18 cellular contexts compared by ENCODE assay signal in the genomic region with DNA sequence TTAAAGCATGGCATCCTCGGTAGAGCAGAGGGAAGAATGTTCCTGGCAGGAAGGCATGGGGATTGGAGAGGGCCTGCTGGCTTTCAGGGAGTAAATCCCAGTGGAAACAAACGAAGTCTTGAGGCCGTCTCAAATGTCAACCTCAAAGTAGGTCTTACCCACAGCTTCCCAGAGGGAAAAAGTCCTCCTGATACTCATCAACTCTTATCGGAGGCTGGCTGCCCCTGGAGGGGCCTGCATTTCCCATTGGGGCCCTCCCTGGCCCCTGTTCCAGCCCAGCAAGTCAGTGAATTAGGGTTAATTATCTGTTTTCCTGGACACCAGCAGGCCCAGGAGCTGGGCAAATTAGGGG. TPM values are rescaled to one million over a fixed set of nuclear protein-coding genes. Genes with fewer than 3 reads are reported as not detected.
DNase-seq lines count a peak whose midpoint lies in the region; ATAC-seq, FAIRE-seq and TF ChIP-seq lines count a peak whose summit lies in the region.
"Had no signal": no experiment of that assay in that cellular context is flagged by ENCODE, and none has a peak within 500 bp of the region (broad histone marks: within the 10 kb centered on the region; RNA-seq: fewer than 3 reads in every experiment).

No MANE protein-coding gene starts in this region.

- H2AFZ ChIP-seq in IMR-90 (replicated peaks; ENCODE audit: low read length, poor library complexity) (no peak overlapping the region), neural progenitor cell (replicated peaks) (no peak overlapping the region)
- H2AFZ ChIP-seq: GM23248 had no signal

- H4K91ac ChIP-seq in IMR-90 (ENCODE audit: insufficient read depth, low read depth, low read length), result no peak overlapping the region

- peak overlapping the region; percentile 81 for H2AK9ac ChIP-seq in IMR-90 (replicated peaks; ENCODE audit: low read depth, low read length, poor library complexity)

- H3K9me3 ChIP-seq in IMR-90 (ENCODE audit: control insufficient read depth, insufficient read depth, low read length) (no peaks in the 10 kb centered on the region), neural progenitor cell (ENCODE audit: low read depth) (no peaks in the 10 kb centered on the region)
- H3K9me3 ChIP-seq: BE2C had no signal

- FAIRE-seq in urothelium cell line (lab: Jason Lieb, UNC), result no peak
- FAIRE-seq: G401.6 had no signal

- H3K36me3 ChIP-seq in IMR-90 (ENCODE audit: control insufficient read depth, insufficient read depth, low read length) (peaks cover 2% of the 10 kb centered on the region; the same call in 1 of the 2 replicates), neural progenitor cell (no peaks in the 10 kb centered on the region)
- H3K36me3 ChIP-seq: BE2C had no signal

- intact Hi-C loops in IMR-90 (cut with micrococcal nuclease) (no loop called here), posterior cingulate gyrus (cut with DNase I) (no loop called here)

- no peak for TF ChIP-seq POLR2A in IMR-90 (IDR thresholded peaks at IDR 0.05; ENCODE audit: low read depth, low read length)

- H3K4me3 Mint-ChIP-seq in chondrocyte (ENCODE audit: unreplicated experiment), result no peak overlapping the region
- peak overlapping the region; percentile 48 for H3K4me3 Mint-ChIP-seq in neural progenitor cell
- H3K4me3 Mint-ChIP-seq: CD4-positive, alpha-beta memory T cell had no signal

- H4K8ac ChIP-seq in IMR-90 (ENCODE audit: low read depth in 2 of 2, low read length in 2 of 2), result no peak overlapping the region

- H3K9me3 Mint-ChIP-seq in chondrocyte (ENCODE audit: low read depth), result no peaks in the 10 kb centered on the region
- no peaks in the 10 kb centered on the region for H3K9me3 Mint-ChIP-seq in neural progenitor cell
- H3K9me3 Mint-ChIP-seq: CD4-positive, alpha-beta memory T cell had no signal

- no peak overlapping the region for H3K4me2 ChIP-seq in IMR-90 (ENCODE audit: low read depth, low read length)
- H3K4me2 ChIP-seq in neural progenitor cell, result peak overlapping the region; percentile 58

- no peak overlapping the region for H3K56ac ChIP-seq in IMR-90 (ENCODE audit: extremely low read depth, insufficient read depth, low read length)

- peaks cover 39 to 96% of the 10 kb centered on the region in 2 experiments for H3K79me1 ChIP-seq in IMR-90 (ENCODE audit: low read depth in 1 of 2, low read length in 2 of 2)

- H3K14ac ChIP-seq in IMR-90 (replicated peaks; ENCODE audit: low read depth, low read length), result peak overlapping the region; percentile 65; the same call in 1 of the 2 replicates

- POLR2A ChIA-PET in IMR-90 (lab: Charles Lee; ENCODE audit: unreplicated experiment), result no interaction called here

- H3K4me1 Mint-ChIP-seq in chondrocyte (ENCODE audit: low read depth) (peaks cover 39% of the 10 kb centered on the region), neural progenitor cell (peaks cover 77% of the 10 kb centered on the region)

- no peak overlapping the region for H2BK20ac ChIP-seq in IMR-90 (ENCODE audit: low read depth, low read length)

- H3K4ac ChIP-seq in IMR-90 (ENCODE audit: low read depth, low read length), result peak overlapping the region; percentile 7; the same call in 1 of the 2 replicates

- peaks cover 38% of the 10 kb centered on the region for H3K9me1 ChIP-seq in IMR-90 (ENCODE audit: insufficient read depth, low read length)

- H3K79me2 ChIP-seq in neural progenitor cell (ENCODE audit: low read depth), result peaks cover 93% of the 10 kb centered on the region

- no CpG with 5 or more reads among the region's 4 CpGs for WGBS in IMR-90 (ENCODE audit: extremely low coverage in 2 of 2, insufficient read length in 1 of 2), 2 experiments

- peak; percentile 24 for DNase-seq in NCI-H2171 treated with DMSO at 0.1 percent for 48 hours (lab: John Stamatoyannopoulos, UW)
- no peak for DNase-seq in NCI-H2171 (lab: John Stamatoyannopoulos, UW)
- DNase-seq in IMR-90, result no peak
- no peak for DNase-seq in chondrocyte (ENCODE audit: low spot score)
- peak; percentile 64 for DNase-seq in neural progenitor cell (ENCODE audit: low spot score)
- no peak for DNase-seq in urothelium cell line (ENCODE audit: low spot score)
- DNase-seq in DMS79 (lab: John Stamatoyannopoulos, UW), result no peak
- DNase-seq in posterior cingulate gyrus, result no peak
- DNase-seq: BE2C; CD4-positive, alpha-beta memory T cell; GM23248; NCI-H1105 treated with DMSO at 0.1 percent for 48 hours; NCI-H1694 treated with DMSO at 0.1 percent for 48 hours; NCI-H510A; NCI-H82 had no signal

- CTCF ChIA-PET in IMR-90 (lab: Yijun Ruan, JAX), result interaction anchor here (0.6 kb wide), 1 partner anchor 46 kb away, joined by 6 read pairs; no protein-coding TSS in a partner anchor

- no peak overlapping the region for H2BK5ac ChIP-seq in IMR-90 (ENCODE audit: low read depth, low read length, poor library complexity, severe bottlenecking)

- H3K9ac ChIP-seq in IMR-90 (ENCODE audit: low read depth, low read length) (no peak overlapping the region), neural progenitor cell (no peak overlapping the region)
- H3K9ac ChIP-seq: GM23248 had no signal

- H2BK15ac ChIP-seq in IMR-90 (ENCODE audit: low read depth, low read length), result no peak overlapping the region

- H3F3A ChIP-seq in neural progenitor cell (ENCODE audit: low read depth), result peaks cover 41% of the 10 kb centered on the region

- in situ Hi-C loops in IMR-90 (cut with MboI; ENCODE audit: low sequenced_read_pairs), result no loop called here

- H2BK120ac ChIP-seq in IMR-90 (ENCODE audit: low read depth, low read length), result no peak overlapping the region

- H4K20me1 ChIP-seq in IMR-90 (ENCODE audit: insufficient read depth, low read length) (peaks cover 98% of the 10 kb centered on the region), neural progenitor cell (ENCODE audit: low read depth) (peaks cover 100% of the 10 kb centered on the region)

- H3K27ac ChIP-seq in IMR-90 (ENCODE audit: insufficient read depth, low read length) (no peak overlapping the region), neural progenitor cell (peak overlapping the region; percentile 87)
- H3K27ac ChIP-seq: 22Rv1, GM23248, SK-N-MC had no signal

- H3K27me3 Mint-ChIP-seq in chondrocyte (ENCODE audit: low read depth) (no peaks in the 10 kb centered on the region), neural progenitor cell (ENCODE audit: insufficient read depth, low read depth) (peaks cover 2% of the 10 kb centered on the region)

- H2AK5ac ChIP-seq in IMR-90 (ENCODE audit: low read depth, low read length), result peak overlapping the region; percentile 77; the same call in 1 of the 2 replicates

- H3K4me3 ChIP-seq in IMR-90 (ENCODE audit: insufficient read depth, low read depth, low read length), result no peak overlapping the region
- H3K4me3 ChIP-seq in neural progenitor cell, result no peak overlapping the region
- H3K4me3 ChIP-seq: GM23248, SK-N-MC had no signal

- peaks cover 1% of the 10 kb centered on the region for H3K36me3 Mint-ChIP-seq in chondrocyte (ENCODE audit: low read depth)
- H3K36me3 Mint-ChIP-seq in neural progenitor cell, result no peaks in the 10 kb centered on the region
- H3K36me3 Mint-ChIP-seq: CD4-positive, alpha-beta memory T cell had no signal

- TF ChIP-seq RAD21 in IMR-90 (IDR thresholded peaks at IDR 0.05; ENCODE audit: low read length), result no peak

- peak; percentile 38 for ATAC-seq in IMR-90 (ENCODE audit: low read depth)

- BruUV-seq in IMR-90 (replicated peaks; lab: Mats Ljungman, UMichigan), result no TSS peak

- no peak overlapping the region for H4K5ac ChIP-seq in IMR-90 (ENCODE audit: low read depth, low read length)

- dilution Hi-C loops in IMR-90 (cut with HindIII; ENCODE audit: low sequenced_read_pairs, unreplicated experiment), result no loop called here

- H3K4me1 ChIP-seq in IMR-90 (ENCODE audit: control insufficient read depth, insufficient read depth, low read length), result peaks cover 24% of the 10 kb centered on the region
- H3K4me1 ChIP-seq in neural progenitor cell, result peaks cover 67% of the 10 kb centered on the region

- H3K23ac ChIP-seq in IMR-90 (ENCODE audit: low read depth, low read length), result no peak overlapping the region

- peak overlapping the region; percentile 69 for H3K27ac Mint-ChIP-seq in chondrocyte (ENCODE audit: unreplicated experiment)
- peak overlapping the region; percentile 30 for H3K27ac Mint-ChIP-seq in neural progenitor cell
- H3K27ac Mint-ChIP-seq: CD4-positive, alpha-beta memory T cell had no signal

- H3K18ac ChIP-seq in IMR-90 (ENCODE audit: low read depth, low read length), result no peak overlapping the region

- H3K27me3 ChIP-seq in IMR-90 (ENCODE audit: control insufficient read depth, insufficient read depth, low read length), result no peaks in the 10 kb centered on the region
- H3K27me3 ChIP-seq in neural progenitor cell, result no peaks in the 10 kb centered on the region
- H3K27me3 ChIP-seq: BE2C had no signal

- TF ChIP-seq CTCF in IMR-90 (conservative IDR thresholded peaks at IDR 0.05; ENCODE audit: low read depth, low read length) (no peak), chondrocyte (IDR thresholded peaks at IDR 0.05) (no peak), neural progenitor cell (IDR thresholded peaks at IDR 0.05) (no peak)

TF ChIP-seq in IMR-90, 13 proteins besides CTCF, POLR2A, EP300 and RAD21 (continues in another document):
- TF ChIP-seq FOS (IDR thresholded peaks at IDR 0.05; ENCODE audit: low read depth, low read length) (no peak), MXI1 (IDR thresholded peaks at IDR 0.05; ENCODE audit: borderline replicate concordance, low read depth, low read length) (no peak), ELK1 (IDR thresholded peaks at IDR 0.05; ENCODE audit: borderline replicate concordance, low read depth, low read length) (no peak), RFX5 (IDR thresholded peaks at IDR 0.05; ENCODE audit: low read depth, low read length) (no peak), SMC3 (IDR thresholded peaks at IDR 0.05; ENCODE audit: low read depth, low read length) (no peak), CEBPB (IDR thresholded peaks at IDR 0.05; ENCODE audit: low read depth, low read length) (no peak), RCOR1 (IDR thresholded peaks at IDR 0.05; ENCODE audit: insufficient replicate concordance, low read length) (no peak), NFE2L2 (IDR thresholded peaks at IDR 0.05; ENCODE audit: low read depth, low read length) (no peak), BHLHE40 (IDR thresholded peaks at IDR 0.05; ENCODE audit: low read depth, low read length) (no peak)

RNA-seq across cellular contexts. Expression of gene GLI2, which starts 52.7 kb away (rescaled TPM):
- 3.8 and 4.7 TPM in 2 replicates for total RNA-seq in IMR-90 (2012; rRNA removed)
- polyA plus RNA-seq in IMR-90 (2012; rRNA removed), result 26.0 and 31.5 TPM in 2 replicates
- 7.6 and 16.7 TPM in 2 replicates for polyA plus RNA-seq in IMR-90 (2012; cell fraction: cytosol; rRNA removed)
- 57.0 and 124 TPM in 2 replicates for polyA plus RNA-seq in IMR-90 (2012; cell fraction: nucleus; rRNA removed; ENCODE audit: low replicate concordance)
- total RNA-seq in chondrocyte, result 31.1 to 37.0 TPM (median 36.0 TPM) in 3 replicates
- total RNA-seq in neural progenitor cell (ENCODE audit: low replicate concordance), result 9.4 and 39.6 TPM in 2 replicates
- total RNA-seq: CD4-positive, alpha-beta memory T cell had no signal
- polyA plus RNA-seq: CD4-positive, alpha-beta memory T cell had no signal

Comparison
In these comparisons a context has a peak if more than half of its experiments do, and no peak if none do; other contexts are left out.
1. DNase-seq: peak in NCI-H2171 treated with DMSO at 0.1 percent for 48 hours (single experiment) and neural progenitor cell (single experiment); none in NCI-H2171 (single experiment), IMR-90 (single experiment), chondrocyte (single experiment), urothelium cell line (single experiment), DMS79 (single experiment) and posterior cingulate gyrus (0 of 10).